In the genomic region with DNA sequence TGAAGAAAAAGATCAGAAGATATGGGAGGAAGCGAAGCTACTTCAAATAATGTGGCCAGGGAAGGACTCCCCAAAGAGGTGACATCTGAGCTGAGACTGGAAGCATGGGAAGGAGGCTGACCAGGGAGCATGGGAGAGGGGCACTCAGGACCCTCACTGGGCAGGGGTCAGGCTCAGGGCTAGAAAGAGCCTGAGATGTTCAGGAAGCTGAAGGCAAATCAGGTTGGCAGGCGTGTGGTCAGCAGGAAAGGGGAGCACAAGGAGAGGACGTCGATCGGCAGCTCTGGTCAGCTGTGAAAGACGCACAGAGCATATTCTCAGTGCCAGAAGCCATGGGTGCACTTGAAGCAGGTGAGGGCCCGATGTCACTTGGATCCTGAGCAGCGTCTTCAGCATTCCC, we compare ENCODE assay signal across 32 cellular contexts.
"Had no signal": no experiment of that assay in that cellular context is flagged by ENCODE, and none has a peak within 500 bp of the region (broad histone marks: within the 10 kb centered on the region; RNA-seq: fewer than 3 reads in every experiment).

No MANE protein-coding gene starts in this region.

- H3K9me3 ChIP-seq: adrenal gland, body of pancreas, breast epithelium had no signal

- ATAC-seq: activated CD8-positive, alpha-beta T cell treated with anti-CD3 and anti-CD28 coated beads for 36 hours; activated naive CD4-positive, alpha-beta T cell treated with anti-CD3 and anti-CD28 coated beads, Interleukin-2, amount 50 U/mL, for 72 hours; activated T-cell treated with anti-CD3 and anti-CD28 coated beads, Interleukin-2, amount 50 U/mL, for 4 hours; activated T-cell treated with anti-CD3 and anti-CD28 coated beads, Interleukin-2, amount 50 U/mL, for 72 hours; activated T-helper 17 cell treated with anti-CD3 and anti-CD28 coated beads, Interleukin-2, amount 50 U/mL, for 72 hours; body of pancreas had no signal

- H3K4me1 ChIP-seq: breast epithelium had no signal

- H3K36me3 ChIP-seq: adrenal gland, brain microvascular endothelial cell, breast epithelium had no signal

- H3K27me3 ChIP-seq: adrenal gland, body of pancreas, brain microvascular endothelial cell, breast epithelium had no signal

- H3K27ac ChIP-seq: adrenal gland, body of pancreas, brain microvascular endothelial cell, breast epithelium, VCaP had no signal

- DNase-seq: activated B cell treated with CpG ODN at 0.5 μM for 24 hours; activated CD4-positive, alpha-beta memory T cell treated with anti-CD3 and anti-CD28 coated beads for 36 hours; activated CD4-positive, alpha-beta T cell treated with anti-CD3 and anti-CD28 coated beads for 4 hours; activated CD4-positive, alpha-beta T cell treated with anti-CD3 and anti-CD28 coated beads, Interleukin-2, amount 10 ng/mL, durations not matched to agents 24 days and 14 days; activated CD4-positive, alpha-beta T cell treated with anti-CD3 and anti-CD28 coated beads, Interleukin-2, amount 50 U/mL, for 1 hour; activated CD4-positive, alpha-beta T cell treated with anti-CD3 and anti-CD28 coated beads, Interleukin-2, amount 50 U/mL, for 4 hours; activated CD4-positive, CD25-positive, alpha-beta regulatory T cell treated with anti-CD3 and anti-CD28 coated beads, Interleukin-2, amount 50 U/mL, for 72 hours; activated CD8-positive, alpha-beta memory T cell treated with anti-CD3 and anti-CD28 coated beads, Interleukin-2, amount 50 U/mL, for 4 hours; activated CD8-positive, alpha-beta T cell treated with anti-CD3 and anti-CD28 coated beads for 36 hours; activated effector memory CD4-positive, alpha-beta T cell treated with anti-CD3 and anti-CD28 coated beads, Interleukin-2, amount 50 U/mL, for 16 hours; activated gamma-delta T cell treated with Interleukin-2 at 50 U/mL for 16 hours; activated naive CD4-positive, alpha-beta T cell; activated naive CD4-positive, alpha-beta T cell treated with anti-CD3 and anti-CD28 coated beads for 36 hours; activated naive CD4-positive, alpha-beta T cell treated with anti-CD3 and anti-CD28 coated beads, Interleukin-2, amount 50 U/mL, for 16 hours; activated naive CD8-positive, alpha-beta T cell treated with anti-CD3 and anti-CD28 coated beads for 36 hours; activated T-cell treated with anti-CD3 and anti-CD28 coated beads for 4 hours; activated T-cell treated with anti-CD3 and anti-CD28 coated beads, Interleukin-2, amount 50 U/mL, for 1 hour; activated T-cell treated with anti-CD3 and anti-CD28 coated beads, Interleukin-2, amount 50 U/mL, for 4 hours; activated T-cell treated with anti-CD3 and anti-CD28 coated beads, Interleukin-2, amount 50 U/mL, for 72 hours; adrenal gland; amniotic stem cell; aorta; body of pancreas; brain microvascular endothelial cell; central memory CD4-positive, alpha-beta T cell; T-helper 1 cell; T-helper 2 cell; T-helper 9 cell had no signal

- H3K4me3 ChIP-seq: adrenal gland, body of pancreas, breast epithelium had no signal
